Comparison of ENCODE assay signal across 29 cellular contexts in genomic region chr7:86190347-86190746, GRCh38.
"Had no signal": no experiment of that assay in that cellular context is flagged by ENCODE, and none has a peak within 500 bp of the region (broad histone marks: within the 10 kb centered on the region; RNA-seq: fewer than 3 reads in every experiment).

No MANE protein-coding gene starts in this region.

- H3K36me3 ChIP-seq: neural progenitor cell, ovary, spleen, suprapubic skin, tibial artery, transverse colon, upper lobe of left lung, vagina had no signal

- H3K79me2 ChIP-seq: parathyroid adenoma had no signal

- H3K27me3 ChIP-seq: neural progenitor cell, ovary, spleen, suprapubic skin, testis, tibial artery, transverse colon, upper lobe of left lung, vagina had no signal

- H3K4me3 ChIP-seq: neural progenitor cell, ovary, psoas muscle, skin epidermis, smooth muscle cell, spleen, suprapubic skin, testis, tibial artery, transverse colon, upper lobe of left lung, vagina had no signal

- DNase-seq: natural killer cell; occipital lobe; ovary; posterior cingulate gyrus; psoas muscle; right cardiac atrium; spleen; stimulated activated CD4-positive, alpha-beta T cell treated with anti-CD3 and anti-CD28 coated beads, Interleukin-12 subunit alpha, Interleukin-12 subunit beta, amount 100 ng/mL, for 4 hours; stimulated activated CD4-positive, alpha-beta T cell treated with anti-CD3 and anti-CD28 coated beads, Interleukin-1b, Interleukin-23, amount 100 ng/mL, for 48 hours; stimulated activated CD4-positive, alpha-beta T cell treated with anti-CD3 and anti-CD28 coated beads, Interleukin-4, amount 100 ng/mL, for 1 hour; stimulated activated CD4-positive, alpha-beta T cell treated with anti-CD3 and anti-CD28 coated beads, Interleukin-4, amount 100 ng/mL, for 4 hours; stimulated activated CD8-positive, alpha-beta memory T cell treated with anti-CD3 and anti-CD28 coated beads, Interleukin-4, amount 100 ng/mL, for 48 hours; stimulated activated naive CD4-positive, alpha-beta T cell; stimulated activated naive CD8-positive, alpha-beta T cell treated with anti-CD3 and anti-CD28 coated beads, Interleukin-15, amount 100 ng/mL, for 72 hours; stimulated activated naive CD8-positive, alpha-beta T cell treated with anti-CD3 and anti-CD28 coated beads, Interleukin-15, Interleukin-2, amounts not matched to agents 100 U/mL and 50 U/mL, for 24 hours; substantia nigra; testis; tibial artery; transverse colon; upper lobe of left lung had no signal

- FAIRE-seq: urothelium cell line had no signal

- H3K9me3 ChIP-seq: ovary, psoas muscle, suprapubic skin, testis, tibial artery, transverse colon, upper lobe of left lung, vagina had no signal

- H3K4me2 ChIP-seq: neural progenitor cell, smooth muscle cell had no signal

- H2AFZ ChIP-seq: neural progenitor cell, parathyroid adenoma had no signal

- H3K9ac ChIP-seq: neural progenitor cell, parathyroid adenoma had no signal

- ATAC-seq: natural killer cell; psoas muscle; right cardiac atrium; sciatic nerve; stimulated activated memory B cell treated with anti-CD40 and anti-IgM and Interleukin-4, amounts not matched to agents 10 μg/mL and 1 μg/mL and 100 μg/mL, for 72 hours; stimulated activated naive CD8-positive, alpha-beta T cell treated with anti-CD3 and anti-CD28 coated beads, Interleukin-15, amount 100 ng/mL, for 72 hours; stimulated activated naive CD8-positive, alpha-beta T cell treated with anti-CD3 and anti-CD28 coated beads, Interleukin-15, Interleukin-2, amounts not matched to agents 100 U/mL and 50 U/mL, for 24 hours had no signal

- H3K27ac ChIP-seq: neural progenitor cell, ovary, parathyroid adenoma, psoas muscle, skin epidermis, spleen, suprapubic skin, testis, tibial artery, transverse colon, upper lobe of left lung, vagina had no signal

- H3K4me1 ChIP-seq: neural progenitor cell, parathyroid adenoma, psoas muscle, spleen, suprapubic skin, testis, tibial artery, transverse colon, upper lobe of left lung, vagina had no signal
